In genomic region chr13:100674848-100675659, GRCh38 we compare ENCODE assay signal across 1 cellular context.
A peak's percentile ranks its signal among the peaks of the same experiment; 100 is the strongest.
TF ChIP-seq lines count a peak whose summit lies in the region.

No MANE protein-coding gene starts in this region.

TF ChIP-seq in HepG2, 621 proteins besides CTCF, POLR2A, EP300 and RAD21 (continued from another document and continues in another):
- peak; percentile 47 for TF ChIP-seq PAXIP1 (CRISPR knock-in tag; conservative IDR thresholded peaks at IDR 0.05)
- TF ChIP-seq SNAI1 (CRISPR knock-in tag; IDR thresholded peaks at IDR 0.05; ENCODE audit: borderline replicate concordance) = no peak
- TF ChIP-seq ZNF441 (CRISPR knock-in tag; IDR thresholded peaks at IDR 0.05; ENCODE audit: borderline replicate concordance) = 0 out of 2 replicates have a peak, but pooled peaks have one; percentile 37
- TF ChIP-seq ZNF446 (CRISPR knock-in tag; IDR thresholded peaks at IDR 0.05) = no peak
- TF ChIP-seq NR2F6 (IDR thresholded peaks at IDR 0.05) = no peak
- TF ChIP-seq NR2F6 (CRISPR knock-in tag; IDR thresholded peaks at IDR 0.05) = no peak
- TF ChIP-seq SKIL (CRISPR knock-in tag; IDR thresholded peaks at IDR 0.05; ENCODE audit: borderline replicate concordance) = peak; percentile 72; the same call in 1 of the 2 replicates
- peak; percentile 45; the same call in 1 of the 2 replicates for TF ChIP-seq RFXAP (CRISPR knock-in tag; IDR thresholded peaks at IDR 0.05; ENCODE audit: borderline replicate concordance)
- TF ChIP-seq DDIT3 (CRISPR knock-in tag; IDR thresholded peaks at IDR 0.05) = no peak
- no peak for TF ChIP-seq ZFP41 (CRISPR knock-in tag; IDR thresholded peaks at IDR 0.05; ENCODE audit: borderline replicate concordance)
- 0 out of 2 replicates have a peak, but pooled peaks have one; percentile 41 for TF ChIP-seq SRY (CRISPR knock-in tag; IDR thresholded peaks at IDR 0.05)
- TF ChIP-seq HNF1B (CRISPR knock-in tag; IDR thresholded peaks at IDR 0.05) = peak; percentile 50; the same call in 1 of the 2 replicates
- TF ChIP-seq TEAD3 (CRISPR knock-in tag; optimal IDR thresholded peaks at IDR 0.05; ENCODE audit: borderline replicate concordance) = peak; percentile 11
- 0 out of 2 replicates have a peak, but pooled peaks have one; percentile 40 for TF ChIP-seq PHF21A (CRISPR knock-in tag; IDR thresholded peaks at IDR 0.05)
- TF ChIP-seq ARID2 (CRISPR knock-in tag; IDR thresholded peaks at IDR 0.05; ENCODE audit: borderline replicate concordance) = no peak
- TF ChIP-seq ZMYM4 (CRISPR knock-in tag; IDR thresholded peaks at IDR 0.05) = peak; percentile 94
- TF ChIP-seq ZZZ3 (CRISPR knock-in tag; IDR thresholded peaks at IDR 0.05; ENCODE audit: borderline replicate concordance) = no peak
- 0 out of 2 replicates have a peak, but pooled peaks have one; percentile 27 for TF ChIP-seq ZMYM3 (CRISPR knock-in tag; IDR thresholded peaks at IDR 0.05)
- peak; percentile 94 for TF ChIP-seq HNRNPLL (IDR thresholded peaks at IDR 0.05; ENCODE audit: low read depth, low read length, poor library complexity, severe bottlenecking)
- TF ChIP-seq FOXC1 (CRISPR knock-in tag; IDR thresholded peaks at IDR 0.05; ENCODE audit: borderline replicate concordance) = 0 out of 2 replicates have a peak, but pooled peaks have one; percentile 24
- TF ChIP-seq ZNF766 (CRISPR knock-in tag; IDR thresholded peaks at IDR 0.05; ENCODE audit: borderline replicate concordance) = no peak
- TF ChIP-seq ZFP90 (CRISPR knock-in tag; IDR thresholded peaks at IDR 0.05; ENCODE audit: borderline replicate concordance) = no peak
- TF ChIP-seq ZNF451 (CRISPR knock-in tag; IDR thresholded peaks at IDR 0.05) = 0 out of 2 replicates have a peak, but pooled peaks have one; percentile 46
- 0 out of 2 replicates have a peak, but pooled peaks have one; percentile 39 for TF ChIP-seq ZSCAN25 (CRISPR knock-in tag; IDR thresholded peaks at IDR 0.05)
- TF ChIP-seq SALL1 (CRISPR knock-in tag; IDR thresholded peaks at IDR 0.05) = peak; percentile 52
- no peak for TF ChIP-seq ISX (CRISPR knock-in tag; conservative IDR thresholded peaks at IDR 0.05)
- TF ChIP-seq SNAPC4 (CRISPR knock-in tag; IDR thresholded peaks at IDR 0.05) = no peak
- TF ChIP-seq TP53 (CRISPR knock-in tag; conservative IDR thresholded peaks at IDR 0.05) = no peak
- TF ChIP-seq ZC3H13 (CRISPR knock-in tag; IDR thresholded peaks at IDR 0.05) = peak; percentile 54; the same call in 1 of the 2 replicates
- TF ChIP-seq ZNF746 (CRISPR knock-in tag; IDR thresholded peaks at IDR 0.05) = no peak
- TF ChIP-seq KLF12 (CRISPR knock-in tag; IDR thresholded peaks at IDR 0.05; ENCODE audit: borderline replicate concordance) = no peak
- no peak for TF ChIP-seq ZBTB46 (CRISPR knock-in tag; IDR thresholded peaks at IDR 0.05; ENCODE audit: borderline replicate concordance)
- peak; percentile 45; the same call in 1 of the 2 replicates for TF ChIP-seq SP5 (CRISPR knock-in tag; IDR thresholded peaks at IDR 0.05; ENCODE audit: borderline replicate concordance, low read depth)
- TF ChIP-seq XRCC5 (optimal IDR thresholded peaks at IDR 0.05; ENCODE audit: low read length) = peak; percentile 19
- peak; percentile 55; the same call in 1 of the 2 replicates for TF ChIP-seq FOXK1 (CRISPR knock-in tag; IDR thresholded peaks at IDR 0.05; ENCODE audit: borderline replicate concordance, low read depth)
- peak; percentile 25; the same call in 1 of the 2 replicates for TF ChIP-seq IKZF5 (CRISPR knock-in tag; IDR thresholded peaks at IDR 0.05)
- TF ChIP-seq TAF1 (CRISPR knock-in tag; IDR thresholded peaks at IDR 0.05) = peak; percentile 71
- 0 out of 2 replicates have a peak, but pooled peaks have one; percentile 3 for TF ChIP-seq ZFY (CRISPR knock-in tag; IDR thresholded peaks at IDR 0.05)
- TF ChIP-seq SIN3B (IDR thresholded peaks at IDR 0.05; ENCODE audit: low read length) = no peak
- TF ChIP-seq BCLAF1 (IDR thresholded peaks at IDR 0.05) = no peak
- TF ChIP-seq YY1 (IDR thresholded peaks at IDR 0.05; ENCODE audit: insufficient read depth, insufficient replicate concordance, low read depth, low read length) = peak; percentile 24
- no peak for TF ChIP-seq SMARCE1 (IDR thresholded peaks at IDR 0.05; ENCODE audit: borderline replicate concordance)
- 0 out of 2 replicates have a peak, but pooled peaks have one; percentile 70 for TF ChIP-seq ZNF619 (CRISPR knock-in tag; IDR thresholded peaks at IDR 0.05)
- TF ChIP-seq ZNF30 (CRISPR knock-in tag; IDR thresholded peaks at IDR 0.05) = no peak
- TF ChIP-seq BCL6 (CRISPR knock-in tag; IDR thresholded peaks at IDR 0.05) = peak; percentile 44; the same call in 1 of the 2 replicates
